In the genomic region with DNA sequence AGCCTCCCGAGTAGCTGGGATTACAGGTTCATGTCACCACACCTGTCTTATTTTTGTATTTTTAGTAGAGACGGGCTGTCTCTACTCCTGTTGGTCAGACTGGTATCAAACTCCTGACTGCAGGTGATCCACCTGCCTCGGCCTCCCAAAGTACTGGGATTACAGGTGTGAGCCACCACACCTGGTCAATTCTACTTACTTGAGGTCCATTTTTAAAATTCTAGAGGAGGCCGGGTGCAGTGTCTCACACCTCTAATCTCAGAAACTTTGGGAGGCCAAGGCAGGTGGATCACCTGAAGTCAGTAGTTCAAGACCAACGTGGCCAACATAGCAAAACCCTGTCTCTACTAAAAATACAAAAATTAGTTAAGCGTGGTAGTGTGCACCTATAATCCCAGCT, we compare ENCODE assay signal across 11 cellular contexts. TPM values are rescaled to one million over a fixed set of nuclear protein-coding genes. Genes with fewer than 3 reads are reported as not detected.
"Had no signal": no experiment of that assay in that cellular context is flagged by ENCODE, and none has a peak within 500 bp of the region (broad histone marks: within the 10 kb centered on the region; RNA-seq: fewer than 3 reads in every experiment).

No MANE protein-coding gene starts in this region.

- H3K4me3 ChIP-seq: GM23248, GM23338, HAP-1 had no signal

- H3K27ac ChIP-seq: GM23248 had no signal

- H3K4me2 ChIP-seq: GM23338 had no signal

- DNase-seq: GM23248, GOT3, H7, H9, HCEC 1CT, HFFc6 had no signal

- H3K27ac Mint-ChIP-seq: GM23338, HFFc6 had no signal

- H3K36me3 ChIP-seq: HAP-1 had no signal

- ATAC-seq: GM23338, HCT116 had no signal

- H2AFZ ChIP-seq: GM23248, GM23338 had no signal

- H3K9me3 Mint-ChIP-seq: GM23338, H9, HFFc6 had no signal

- FAIRE-seq: H1, H54 had no signal

- H3K9me3 ChIP-seq: HAP-1 had no signal

- H3K4me1 ChIP-seq: HAP-1 had no signal

- H3K4me3 Mint-ChIP-seq: GM23338, H9, HFFc6 had no signal

- H3K9ac ChIP-seq: GM23248 had no signal

RNA-seq across cellular contexts. Expression of a gene that starts 7.8 kb away (rescaled TPM):
- total RNA-seq: GM23248 had no signal

RNA-seq across cellular contexts. Expression of a gene that starts 47.8 kb away (rescaled TPM):
- total RNA-seq: GM23248 had no signal
